Comparison of ENCODE assay signal across 7 cellular contexts in the genomic region with DNA sequence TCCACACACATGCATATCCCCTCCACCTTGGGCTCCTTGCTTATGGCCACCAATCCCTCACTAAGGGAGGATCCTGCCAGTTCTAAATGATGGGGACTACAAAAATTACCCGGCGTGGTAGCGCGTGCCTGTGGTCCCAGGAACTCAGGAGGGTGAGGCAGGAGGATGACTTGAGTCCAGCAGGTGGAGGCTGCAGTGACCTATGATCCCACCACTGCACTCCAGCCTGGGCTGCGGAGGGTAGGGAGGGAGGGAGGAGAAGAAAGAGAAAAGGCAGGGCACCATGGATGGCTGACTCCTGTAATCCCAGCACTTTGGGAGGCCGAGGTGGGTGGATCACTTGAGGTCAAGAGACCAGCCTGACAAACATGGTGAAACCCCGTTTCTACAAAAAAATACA.
DNase-seq lines count a peak whose midpoint lies in the region; ATAC-seq, FAIRE-seq and TF ChIP-seq lines count a peak whose summit lies in the region.
"Not testable (repeated sequence)": the region's sequence is repeated elsewhere in the genome, so short reads cannot be mapped to it uniquely, and the experiment has no call there.

No MANE protein-coding gene starts in this region.

- not testable (repeated sequence) for H3K9me3 Mint-ChIP-seq in CD4-positive, alpha-beta T cell; activated naive CD4-positive, alpha-beta T cell treated with anti-CD3 and anti-CD28 coated beads for 36 hours; nephron progenitor cell

- H3K36me3 ChIP-seq in transverse colon = not testable (repeated sequence)

- DNase-seq in CD4-positive, alpha-beta T cell; activated naive CD4-positive, alpha-beta T cell treated with anti-CD3 and anti-CD28 coated beads for 36 hours; nephron progenitor cell; transverse colon: not testable (repeated sequence)
- DNase-seq in RCC 7860 (ENCODE audit: low spot score) (peak; percentile 6), glomerular visceral epithelial cell (ENCODE audit: extremely low spot score) (peak; percentile 13)
- DNase-seq in activated CD8-positive, alpha-beta memory T cell treated with anti-CD3 and anti-CD28 coated beads for 24 hours = peak; percentile 53

- not testable (repeated sequence) for H3K36me3 Mint-ChIP-seq in CD4-positive, alpha-beta T cell (ENCODE audit: low read depth); nephron progenitor cell (ENCODE audit: low read depth)
- H3K36me3 Mint-ChIP-seq in activated naive CD4-positive, alpha-beta T cell treated with anti-CD3 and anti-CD28 coated beads for 36 hours (ENCODE audit: low read depth) = peaks cover 19% of the 10 kb centered on the region

- H3K27ac Mint-ChIP-seq in CD4-positive, alpha-beta T cell = peak overlapping the region; percentile 30
- H3K27ac Mint-ChIP-seq in activated naive CD4-positive, alpha-beta T cell treated with anti-CD3 and anti-CD28 coated beads for 36 hours = peak overlapping the region; percentile 68
- peak overlapping the region; percentile 25 for H3K27ac Mint-ChIP-seq in nephron progenitor cell

- TF ChIP-seq CTCF in CD4-positive, alpha-beta T cell (IDR thresholded peaks at IDR 0.05); nephron progenitor cell (IDR thresholded peaks at IDR 0.05); transverse colon (IDR thresholded peaks at IDR 0.05): not testable (repeated sequence)

- POLR2A ChIA-PET in CD4-positive, alpha-beta T cell (lab: Charles Lee) = not testable (repeated sequence)

- in situ Hi-C loops in transverse colon (cut with MboI; ENCODE audit: low pct_ligation_motif_present in 1 of 4, low pct_unique_long_range_greater_than_20kb in 1 of 4, low sequenced_read_pairs in 3 of 4) = not testable (repeated sequence)

- FAIRE-seq in RCC 7860 (lab: Jason Lieb, UNC) = not testable (repeated sequence)

- H3K4me1 ChIP-seq in transverse colon = peaks cover 7 to 68% (median 36%) of the 10 kb centered on the region in 4 donors

- TF ChIP-seq EP300 in transverse colon (IDR thresholded peaks at IDR 0.05; ENCODE audit: low read depth) = not testable (repeated sequence)

- intact Hi-C loops in CD4-positive, alpha-beta T cell (cut with DNase I, micrococcal nuclease); transverse colon (cut with DNase I; ENCODE audit: low total_unique reads): not testable (repeated sequence)
- intact Hi-C loops in activated naive CD4-positive, alpha-beta T cell treated with anti-CD3 and anti-CD28 coated beads for 36 hours (cut with micrococcal nuclease) = loop anchor here (5.0 kb wide), 1 partner anchor 210 kb away; the partner anchor contains the start of gene MAZ

- H3K4me3 Mint-ChIP-seq in CD4-positive, alpha-beta T cell = peak overlapping the region; percentile 69
- H3K4me3 Mint-ChIP-seq in activated naive CD4-positive, alpha-beta T cell treated with anti-CD3 and anti-CD28 coated beads for 36 hours; nephron progenitor cell: not testable (repeated sequence)

- CTCF ChIA-PET in CD4-positive, alpha-beta T cell (lab: Charles Lee); activated naive CD4-positive, alpha-beta T cell treated with anti-CD3 and anti-CD28 coated beads for 36 hours (lab: Charles Lee): not testable (repeated sequence)

- H3K27ac ChIP-seq in CD4-positive, alpha-beta T cell (ENCODE audit: low read depth, low read length) = not testable (repeated sequence)
- peak overlapping the region; percentile 61 to 96 (median 76) for H3K27ac ChIP-seq in transverse colon

- H3K27me3 ChIP-seq in CD4-positive, alpha-beta T cell (ENCODE audit: control insufficient read depth, insufficient read depth, low read length); transverse colon: not testable (repeated sequence)

- not testable (repeated sequence) for H3K9me3 ChIP-seq in CD4-positive, alpha-beta T cell (ENCODE audit: control insufficient read depth, low read length); transverse colon

- not testable (repeated sequence) for H3K27me3 Mint-ChIP-seq in CD4-positive, alpha-beta T cell; activated naive CD4-positive, alpha-beta T cell treated with anti-CD3 and anti-CD28 coated beads for 36 hours (ENCODE audit: low read depth); nephron progenitor cell (ENCODE audit: low read depth, poor library complexity)

- H3K4me3 ChIP-seq in transverse colon = not testable (repeated sequence)

- 81% methylated on average over 7 of the region's 7 CpGs; no CpG with 5 or more reads in 1 of the 2 donors for WGBS in transverse colon (ENCODE audit: low coverage in 1 of 2), 2 donors

- H3K4me1 Mint-ChIP-seq in CD4-positive, alpha-beta T cell (ENCODE audit: low read depth) = peaks cover 43% of the 10 kb centered on the region
- peaks cover 50% of the 10 kb centered on the region for H3K4me1 Mint-ChIP-seq in activated naive CD4-positive, alpha-beta T cell treated with anti-CD3 and anti-CD28 coated beads for 36 hours (ENCODE audit: low read depth)
- H3K4me1 Mint-ChIP-seq in nephron progenitor cell = peaks cover 45% of the 10 kb centered on the region

- ATAC-seq in CD4-positive, alpha-beta T cell (ENCODE audit: poor library complexity) = not testable (repeated sequence)

- not testable (repeated sequence) for TF ChIP-seq POLR2A in transverse colon (IDR thresholded peaks at IDR 0.05)
